19 cellular contexts compared by ENCODE assay signal in the genomic region with DNA sequence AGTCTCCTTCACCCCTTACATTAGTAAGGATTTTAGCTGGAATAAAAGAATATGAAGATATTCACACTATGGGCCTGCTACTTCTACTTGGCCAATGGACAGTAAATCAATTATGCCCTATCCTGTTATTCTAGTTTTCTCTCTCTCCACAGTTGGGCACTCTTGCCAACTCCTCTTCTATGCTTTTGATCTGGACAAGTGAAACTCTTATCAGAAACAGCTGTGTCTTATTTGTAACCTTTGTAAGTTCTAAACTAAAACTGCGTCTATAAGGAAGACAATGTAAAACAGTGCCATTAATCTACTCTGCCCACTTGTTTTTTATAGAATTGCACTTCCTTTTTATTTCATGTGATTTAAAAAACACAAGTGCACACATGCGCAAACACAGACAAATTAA.
DNase-seq lines count a peak whose midpoint lies in the region; ATAC-seq and TF ChIP-seq lines count a peak whose summit lies in the region.
"Had no signal": no experiment of that assay in that cellular context is flagged by ENCODE, and none has a peak within 500 bp of the region (broad histone marks: within the 10 kb centered on the region; RNA-seq: fewer than 3 reads in every experiment).

No MANE protein-coding gene starts in this region.

- H3K4me3 ChIP-seq in OCI-LY7 (ENCODE audit: low read depth, low read length, poor library complexity, severe bottlenecking) (no peak overlapping the region), astrocyte of the spinal cord (ENCODE audit: low read depth, low read length) (no peak overlapping the region), skeletal muscle satellite cell (ENCODE audit: low read length) (no peak overlapping the region)
- no peak overlapping the region for H3K4me3 ChIP-seq in CD8-positive, alpha-beta T cell (ENCODE audit: low read depth, low read length)
- H3K4me3 ChIP-seq: gastrocnemius medialis, thoracic aorta had no signal

- no TSS peak for BruUV-seq in OCI-LY7 (replicated peaks; lab: Mats Ljungman, UMichigan)

- H3K36me3 ChIP-seq in OCI-LY7 (ENCODE audit: insufficient read depth, low read length) (no peaks in the 10 kb centered on the region), skeletal muscle satellite cell (ENCODE audit: insufficient read depth, low read length) (no peaks in the 10 kb centered on the region)
- no peaks in the 10 kb centered on the region for H3K36me3 ChIP-seq in CD8-positive, alpha-beta T cell (ENCODE audit: insufficient read depth, low read length)
- H3K36me3 ChIP-seq: gastrocnemius medialis, thoracic aorta had no signal

- no peaks in the 10 kb centered on the region for H3K27me3 ChIP-seq in skeletal muscle satellite cell (ENCODE audit: control insufficient read depth, insufficient read depth, low read length)
- no peaks in the 10 kb centered on the region for H3K27me3 ChIP-seq in CD8-positive, alpha-beta T cell (ENCODE audit: insufficient read depth, low read length)
- H3K27me3 ChIP-seq: gastrocnemius medialis had no signal

- H3K36me3 Mint-ChIP-seq in CD8-positive, alpha-beta T cell = peaks cover 3% of the 10 kb centered on the region

- no peak overlapping the region for H3K9ac ChIP-seq in skeletal muscle satellite cell (ENCODE audit: low read depth, low read length)

- H3K27ac ChIP-seq in OCI-LY7 (ENCODE audit: low read depth, low read length, poor library complexity, severe bottlenecking) = no peak overlapping the region
- no peak overlapping the region for H3K27ac ChIP-seq in CD8-positive, alpha-beta T cell (ENCODE audit: low read depth, low read length)
- H3K27ac ChIP-seq: gastrocnemius medialis, thoracic aorta had no signal

- POLR2A ChIA-PET in OCI-LY7 (lab: Charles Lee) = interaction anchor here (0.5 to 1.5 kb wide), 5 partner anchors 14 to 486 kb away, joined by 3 to 4 read pairs (median 3); no protein-coding TSS in a partner anchor
- POLR2A ChIA-PET in CD8-positive, alpha-beta T cell (lab: Charles Lee) = no interaction called here

- no peaks in the 10 kb centered on the region for H3K9me2 ChIP-seq in OCI-LY7 (ENCODE audit: insufficient read depth, low read length)

- H3K27ac Mint-ChIP-seq in CD8-positive, alpha-beta T cell = no peak overlapping the region
- H3K27ac Mint-ChIP-seq: T-helper 2 cell treated with Interferon-gamma antibody and Interleukin-4, amounts not matched to agents 5 μg/mL and 100 μg/mL, for 36 hours had no signal

- no peaks in the 10 kb centered on the region for H3K27me3 Mint-ChIP-seq in CD8-positive, alpha-beta T cell (ENCODE audit: low read depth)

- peak; percentile 32 for ATAC-seq in left lobe of liver
- no peak for ATAC-seq in GM19463 (IDR thresholded peaks at IDR 0.05; ENCODE audit: unreplicated experiment)
- no peak for ATAC-seq in CD8-positive, alpha-beta T cell
- ATAC-seq: gastrocnemius medialis had no signal

- H4K20me1 ChIP-seq in OCI-LY7 (ENCODE audit: insufficient read depth, low read length) = no peaks in the 10 kb centered on the region

- H3K9me3 ChIP-seq in OCI-LY7 (ENCODE audit: low read length) (no peaks in the 10 kb centered on the region), skeletal muscle satellite cell (replicated peaks; ENCODE audit: low read length) (no peaks in the 10 kb centered on the region)
- H3K9me3 ChIP-seq in CD8-positive, alpha-beta T cell (ENCODE audit: low read length) = no peaks in the 10 kb centered on the region
- H3K9me3 ChIP-seq: gastrocnemius medialis, thoracic aorta had no signal

- no peaks in the 10 kb centered on the region for H3K79me2 ChIP-seq in OCI-LY7 (ENCODE audit: insufficient read depth, low read depth, low read length)

- H3K4me1 ChIP-seq in OCI-LY7 (ENCODE audit: insufficient read depth, low read length, poor library complexity, severe bottlenecking) (peaks cover 14% of the 10 kb centered on the region), skeletal muscle satellite cell (ENCODE audit: control insufficient read depth, insufficient read depth, low read length) (peaks cover 18% of the 10 kb centered on the region)
- no peaks in the 10 kb centered on the region for H3K4me1 ChIP-seq in CD8-positive, alpha-beta T cell (ENCODE audit: insufficient read depth, low read length)
- H3K4me1 ChIP-seq: gastrocnemius medialis had no signal

- H3K4me1 Mint-ChIP-seq in CD8-positive, alpha-beta T cell (ENCODE audit: low read depth) = no peaks in the 10 kb centered on the region

- CTCF ChIA-PET in OCI-LY7 (lab: Charles Lee; ENCODE audit: unreplicated experiment) = no interaction called here
- CTCF ChIA-PET in CD8-positive, alpha-beta T cell (lab: Charles Lee) = no interaction called here

- H3K4me2 ChIP-seq in OCI-LY7 (ENCODE audit: low read length) (no peak overlapping the region), skeletal muscle satellite cell (ENCODE audit: low read length) (peak overlapping the region; percentile 12)

- in situ Hi-C loops in astrocyte of the spinal cord (cut with HindIII; ENCODE audit: low sequenced_read_pairs) = no loop called here

- no peak overlapping the region for H2AFZ ChIP-seq in OCI-LY7 (ENCODE audit: low read length)

- no peaks in the 10 kb centered on the region for H3K9me3 Mint-ChIP-seq in CD8-positive, alpha-beta T cell
- H3K9me3 Mint-ChIP-seq: T-helper 2 cell treated with Interferon-gamma antibody and Interleukin-4, amounts not matched to agents 5 μg/mL and 100 μg/mL, for 36 hours had no signal

- intact Hi-C loops in OCI-LY7 (cut with micrococcal nuclease; ENCODE audit: unreplicated experiment) = no loop called here
- intact Hi-C loops in CD8-positive, alpha-beta T cell (cut with DNase I, micrococcal nuclease) = no loop called here

- DNase-seq in OCI-LY7 (ENCODE audit: low spot score) (peak; percentile 8), astrocyte of the spinal cord (ENCODE audit: low read depth, low spot score) (peak; percentile 19), left lobe of liver (ENCODE audit: low spot score) (no peak), iPS-NIHi11 (ENCODE audit: low spot score) (no peak)
- DNase-seq in activated CD8-positive, alpha-beta memory T cell treated with anti-CD3 and anti-CD28 coated beads, Interleukin-2, amount 50 U/mL, for 48 hours = no peak
- no peak for DNase-seq in CD8-positive, alpha-beta T cell
- DNase-seq: activated gamma-delta T cell treated with Interleukin-2 at 50 U/mL for 16 hours; COR-L47; gastrocnemius medialis; H7; MM.1S; NCI-H187 treated with DMSO at 0.1 percent for 48 hours; SIG-M5; small intestine; stimulated activated CD4-positive, alpha-beta T cell treated with anti-CD3 and anti-CD28 coated beads, Interleukin-4, amount 100 ng/mL, for 4 hours had no signal

- H3K4me3 Mint-ChIP-seq in CD8-positive, alpha-beta T cell = no peak overlapping the region
- H3K4me3 Mint-ChIP-seq: T-helper 2 cell treated with Interferon-gamma antibody and Interleukin-4, amounts not matched to agents 5 μg/mL and 100 μg/mL, for 36 hours had no signal

- TF ChIP-seq CTCF in OCI-LY7 (conservative IDR thresholded peaks at IDR 0.05; ENCODE audit: low read length) (no peak), astrocyte of the spinal cord (IDR thresholded peaks at IDR 0.05; ENCODE audit: low read depth, low read length) (no peak)
- no peak for TF ChIP-seq CTCF in CD8-positive, alpha-beta T cell (IDR thresholded peaks at IDR 0.05)

Comparison
In these comparisons a context has a peak if more than half of its experiments do, and no peak if none do; other contexts are left out.
1. DNase-seq: peak in OCI-LY7 (single experiment) and astrocyte of the spinal cord (single experiment); none in left lobe of liver (single experiment), iPS-NIHi11 (single experiment), activated CD8-positive, alpha-beta memory T cell treated with anti-CD3 and anti-CD28 coated beads, Interleukin-2, amount 50 U/mL, for 48 hours (single experiment) and CD8-positive, alpha-beta T cell (0 of 7).